ENCODE assay signal across 7 cellular contexts in genomic region chr2:54912305-54912704, GRCh38.
"Had no signal": no experiment of that assay in that cellular context is flagged by ENCODE, and none has a peak within 500 bp of the region (broad histone marks: within the 10 kb centered on the region; RNA-seq: fewer than 3 reads in every experiment).

No MANE protein-coding gene starts in this region.

- H3K4me3 ChIP-seq: HAP-1 had no signal

- H3K36me3 ChIP-seq: HAP-1 had no signal

- H3K27ac ChIP-seq: HL-60 had no signal

- DNase-seq: GOT3, H7, HFFc6, KG1 had no signal

- H3K9me3 ChIP-seq: HAP-1 had no signal

- ATAC-seq: HCT116 had no signal
